Comparison of ENCODE assay signal across 1 cellular context in the genomic region with DNA sequence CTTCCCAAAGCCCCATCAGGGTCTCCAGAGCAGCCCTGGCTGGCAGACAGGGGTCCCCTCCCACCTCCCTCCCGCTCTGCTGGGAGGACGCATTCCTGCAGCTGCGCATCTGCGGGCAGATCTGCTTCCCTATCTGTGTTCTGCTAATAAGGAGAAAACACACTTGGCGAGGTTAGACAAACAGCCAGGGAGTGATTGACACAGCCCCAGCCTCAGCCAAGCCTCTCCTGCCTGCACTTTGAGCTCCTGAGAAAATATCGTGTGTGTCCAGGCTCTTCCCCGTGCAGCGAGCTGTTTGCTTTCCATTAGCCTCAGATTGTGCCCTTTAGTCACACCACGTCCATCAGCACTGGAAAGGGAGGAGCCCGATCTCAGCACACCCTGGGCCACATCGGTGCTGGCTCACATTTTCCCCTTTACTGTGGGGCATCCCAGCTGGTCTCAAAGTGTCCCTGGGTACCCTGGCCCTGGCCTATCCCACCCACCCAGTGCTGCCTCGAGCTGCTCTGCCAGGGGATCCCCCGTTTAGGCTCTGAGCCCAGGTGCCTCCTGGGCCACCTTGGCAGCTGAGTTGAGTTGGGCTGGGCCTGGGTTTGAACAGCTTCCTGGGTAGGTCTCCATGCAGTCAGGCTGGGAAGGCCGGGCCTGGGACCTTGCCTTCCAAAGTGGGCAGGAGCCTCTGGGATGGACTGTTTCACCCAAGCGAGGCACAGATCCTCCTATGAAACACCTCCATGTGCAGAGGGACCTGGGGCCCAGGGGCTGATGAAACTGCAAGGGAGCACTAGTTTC.
TF ChIP-seq lines count a peak whose summit lies in the region.

No MANE protein-coding gene starts in this region.

TF ChIP-seq in HepG2, 621 proteins besides CTCF, POLR2A, EP300 and RAD21 (continued from another document and continues in another):
- TF ChIP-seq, protein P1, sequence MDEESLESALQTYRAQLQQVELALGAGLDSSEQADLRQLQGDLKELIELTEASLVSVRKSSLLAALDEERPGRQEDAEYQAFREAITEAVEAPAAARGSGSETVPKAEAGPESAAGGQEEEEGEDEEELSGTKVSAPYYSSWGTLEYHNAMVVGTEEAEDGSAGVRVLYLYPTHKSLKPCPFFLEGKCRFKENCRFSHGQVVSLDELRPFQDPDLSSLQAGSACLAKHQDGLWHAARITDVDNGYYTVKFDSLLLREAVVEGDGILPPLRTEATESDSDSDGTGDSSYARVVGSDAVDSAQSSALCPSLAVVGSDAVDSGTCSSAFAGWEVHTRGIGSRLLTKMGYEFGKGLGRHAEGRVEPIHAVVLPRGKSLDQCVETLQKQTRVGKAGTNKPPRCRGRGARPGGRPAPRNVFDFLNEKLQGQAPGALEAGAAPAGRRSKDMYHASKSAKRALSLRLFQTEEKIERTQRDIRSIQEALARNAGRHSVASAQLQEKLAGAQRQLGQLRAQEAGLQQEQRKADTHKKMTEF (CRISPR knock-in tag; IDR thresholded peaks at IDR 0.05) = peak; percentile 56; the same call in 1 of the 2 replicates
- TF ChIP-seq AGO1 (IDR thresholded peaks at IDR 0.05; ENCODE audit: low read depth, low read length, poor library complexity, severe bottlenecking) = no peak
- peak; percentile 96 for TF ChIP-seq ZNF317 (CRISPR knock-in tag; IDR thresholded peaks at IDR 0.05)
- no peak for TF ChIP-seq ZFAT (CRISPR knock-in tag; conservative IDR thresholded peaks at IDR 0.05)
- no peak for TF ChIP-seq CHD4 (IDR thresholded peaks at IDR 0.05; ENCODE audit: borderline replicate concordance, low read length)
- TF ChIP-seq MTA3 (CRISPR knock-in tag; IDR thresholded peaks at IDR 0.05) = no peak
- 0 out of 2 replicates have a peak, but pooled peaks have one; percentile 41 for TF ChIP-seq HHEX (CRISPR knock-in tag; IDR thresholded peaks at IDR 0.05)
- TF ChIP-seq ZIK1 (CRISPR knock-in tag; IDR thresholded peaks at IDR 0.05; ENCODE audit: borderline replicate concordance, low read depth) = no peak
- TF ChIP-seq, protein P2, sequence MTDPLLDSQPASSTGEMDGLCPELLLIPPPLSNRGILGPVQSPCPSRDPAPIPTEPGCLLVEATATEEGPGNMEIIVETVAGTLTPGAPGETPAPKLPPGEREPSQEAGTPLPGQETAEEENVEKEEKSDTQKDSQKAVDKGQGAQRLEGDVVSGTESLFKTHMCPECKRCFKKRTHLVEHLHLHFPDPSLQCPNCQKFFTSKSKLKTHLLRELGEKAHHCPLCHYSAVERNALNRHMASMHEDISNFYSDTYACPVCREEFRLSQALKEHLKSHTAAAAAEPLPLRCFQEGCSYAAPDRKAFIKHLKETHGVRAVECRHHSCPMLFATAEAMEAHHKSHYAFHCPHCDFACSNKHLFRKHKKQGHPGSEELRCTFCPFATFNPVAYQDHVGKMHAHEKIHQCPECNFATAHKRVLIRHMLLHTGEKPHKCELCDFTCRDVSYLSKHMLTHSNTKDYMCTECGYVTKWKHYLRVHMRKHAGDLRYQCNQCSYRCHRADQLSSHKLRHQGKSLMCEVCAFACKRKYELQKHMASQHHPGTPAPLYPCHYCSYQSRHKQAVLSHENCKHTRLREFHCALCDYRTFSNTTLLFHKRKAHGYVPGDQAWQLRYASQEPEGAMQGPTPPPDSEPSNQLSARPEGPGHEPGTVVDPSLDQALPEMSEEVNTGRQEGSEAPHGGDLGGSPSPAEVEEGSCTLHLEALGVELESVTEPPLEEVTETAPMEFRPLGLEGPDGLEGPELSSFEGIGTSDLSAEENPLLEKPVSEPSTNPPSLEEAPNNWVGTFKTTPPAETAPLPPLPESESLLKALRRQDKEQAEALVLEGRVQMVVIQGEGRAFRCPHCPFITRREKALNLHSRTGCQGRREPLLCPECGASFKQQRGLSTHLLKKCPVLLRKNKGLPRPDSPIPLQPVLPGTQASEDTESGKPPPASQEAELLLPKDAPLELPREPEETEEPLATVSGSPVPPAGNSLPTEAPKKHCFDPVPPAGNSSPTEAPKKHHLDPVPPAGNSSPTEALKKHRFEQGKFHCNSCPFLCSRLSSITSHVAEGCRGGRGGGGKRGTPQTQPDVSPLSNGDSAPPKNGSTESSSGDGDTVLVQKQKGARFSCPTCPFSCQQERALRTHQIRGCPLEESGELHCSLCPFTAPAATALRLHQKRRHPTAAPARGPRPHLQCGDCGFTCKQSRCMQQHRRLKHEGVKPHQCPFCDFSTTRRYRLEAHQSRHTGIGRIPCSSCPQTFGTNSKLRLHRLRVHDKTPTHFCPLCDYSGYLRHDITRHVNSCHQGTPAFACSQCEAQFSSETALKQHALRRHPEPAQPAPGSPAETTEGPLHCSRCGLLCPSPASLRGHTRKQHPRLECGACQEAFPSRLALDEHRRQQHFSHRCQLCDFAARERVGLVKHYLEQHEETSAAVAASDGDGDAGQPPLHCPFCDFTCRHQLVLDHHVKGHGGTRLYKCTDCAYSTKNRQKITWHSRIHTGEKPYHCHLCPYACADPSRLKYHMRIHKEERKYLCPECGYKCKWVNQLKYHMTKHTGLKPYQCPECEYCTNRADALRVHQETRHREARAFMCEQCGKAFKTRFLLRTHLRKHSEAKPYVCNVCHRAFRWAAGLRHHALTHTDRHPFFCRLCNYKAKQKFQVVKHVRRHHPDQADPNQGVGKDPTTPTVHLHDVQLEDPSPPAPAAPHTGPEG (CRISPR knock-in tag; IDR thresholded peaks at IDR 0.05) = no peak
- 0 out of 2 replicates have a peak, but pooled peaks have one; percentile 25 for TF ChIP-seq KMT2A (CRISPR knock-in tag; IDR thresholded peaks at IDR 0.05)
- peak; percentile 36; the same call in 1 of the 2 replicates for TF ChIP-seq CREM (IDR thresholded peaks at IDR 0.05)
- TF ChIP-seq CREM (CRISPR knock-in tag; IDR thresholded peaks at IDR 0.05) = no peak
- no peak for TF ChIP-seq HNRNPK (IDR thresholded peaks at IDR 0.05; ENCODE audit: low read depth, low read length, poor library complexity, severe bottlenecking)
- no peak for TF ChIP-seq PRMT3 (CRISPR knock-in tag; IDR thresholded peaks at IDR 0.05; ENCODE audit: borderline replicate concordance, low read depth)
- TF ChIP-seq JUND (CRISPR knock-in tag; IDR thresholded peaks at IDR 0.05) = no peak
- no peak for TF ChIP-seq SMAD9 (CRISPR knock-in tag; IDR thresholded peaks at IDR 0.05)
- no peak for TF ChIP-seq NR2F2 (IDR thresholded peaks at IDR 0.05; ENCODE audit: borderline replicate concordance, low read depth)
- TF ChIP-seq, protein P3, sequence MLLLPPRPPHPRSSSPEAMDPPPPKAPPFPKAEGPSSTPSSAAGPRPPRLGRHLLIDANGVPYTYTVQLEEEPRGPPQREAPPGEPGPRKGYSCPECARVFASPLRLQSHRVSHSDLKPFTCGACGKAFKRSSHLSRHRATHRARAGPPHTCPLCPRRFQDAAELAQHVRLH (CRISPR knock-in tag; IDR thresholded peaks at IDR 0.05; ENCODE audit: borderline replicate concordance, low read depth) = no peak; the same call in 1 of the 2 replicates
- TF ChIP-seq, protein P4, sequence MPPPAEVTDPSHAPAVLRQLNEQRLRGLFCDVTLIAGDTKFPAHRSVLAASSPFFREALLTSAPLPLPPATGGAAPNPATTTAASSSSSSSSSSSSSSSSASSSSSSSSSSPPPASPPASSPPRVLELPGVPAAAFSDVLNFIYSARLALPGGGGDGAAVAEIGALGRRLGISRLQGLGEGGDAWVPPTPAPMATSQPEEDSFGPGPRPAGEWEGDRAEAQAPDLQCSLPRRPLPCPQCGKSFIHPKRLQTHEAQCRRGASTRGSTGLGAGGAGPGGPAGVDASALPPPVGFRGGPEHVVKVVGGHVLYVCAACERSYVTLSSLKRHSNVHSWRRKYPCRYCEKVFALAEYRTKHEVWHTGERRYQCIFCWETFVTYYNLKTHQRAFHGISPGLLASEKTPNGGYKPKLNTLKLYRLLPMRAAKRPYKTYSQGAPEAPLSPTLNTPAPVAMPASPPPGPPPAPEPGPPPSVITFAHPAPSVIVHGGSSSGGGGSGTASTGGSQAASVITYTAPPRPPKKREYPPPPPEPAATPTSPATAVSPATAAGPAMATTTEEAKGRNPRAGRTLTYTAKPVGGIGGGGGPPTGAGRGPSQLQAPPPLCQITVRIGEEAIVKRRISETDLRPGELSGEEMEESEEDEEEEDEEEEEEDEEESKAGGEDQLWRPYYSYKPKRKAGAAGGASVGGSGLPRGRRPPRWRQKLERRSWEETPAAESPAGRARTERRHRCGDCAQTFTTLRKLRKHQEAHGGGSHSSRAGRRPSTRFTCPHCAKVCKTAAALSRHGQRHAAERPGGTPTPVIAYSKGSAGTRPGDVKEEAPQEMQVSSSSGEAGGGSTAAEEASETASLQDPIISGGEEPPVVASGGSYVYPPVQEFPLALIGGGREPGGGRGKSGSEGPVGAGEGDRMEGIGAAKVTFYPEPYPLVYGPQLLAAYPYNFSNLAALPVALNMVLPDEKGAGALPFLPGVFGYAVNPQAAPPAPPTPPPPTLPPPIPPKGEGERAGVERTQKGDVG (CRISPR knock-in tag; IDR thresholded peaks at IDR 0.05; ENCODE audit: borderline replicate concordance) = no peak
- TF ChIP-seq KLF6 (CRISPR knock-in tag; IDR thresholded peaks at IDR 0.05) = no peak
- TF ChIP-seq, protein P5, sequence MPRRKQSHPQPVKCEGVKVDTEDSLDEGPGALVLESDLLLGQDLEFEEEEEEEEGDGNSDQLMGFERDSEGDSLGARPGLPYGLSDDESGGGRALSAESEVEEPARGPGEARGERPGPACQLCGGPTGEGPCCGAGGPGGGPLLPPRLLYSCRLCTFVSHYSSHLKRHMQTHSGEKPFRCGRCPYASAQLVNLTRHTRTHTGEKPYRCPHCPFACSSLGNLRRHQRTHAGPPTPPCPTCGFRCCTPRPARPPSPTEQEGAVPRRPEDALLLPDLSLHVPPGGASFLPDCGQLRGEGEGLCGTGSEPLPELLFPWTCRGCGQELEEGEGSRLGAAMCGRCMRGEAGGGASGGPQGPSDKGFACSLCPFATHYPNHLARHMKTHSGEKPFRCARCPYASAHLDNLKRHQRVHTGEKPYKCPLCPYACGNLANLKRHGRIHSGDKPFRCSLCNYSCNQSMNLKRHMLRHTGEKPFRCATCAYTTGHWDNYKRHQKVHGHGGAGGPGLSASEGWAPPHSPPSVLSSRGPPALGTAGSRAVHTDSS (CRISPR knock-in tag; conservative IDR thresholded peaks at IDR 0.05) = no peak
- TF ChIP-seq, protein P6, sequence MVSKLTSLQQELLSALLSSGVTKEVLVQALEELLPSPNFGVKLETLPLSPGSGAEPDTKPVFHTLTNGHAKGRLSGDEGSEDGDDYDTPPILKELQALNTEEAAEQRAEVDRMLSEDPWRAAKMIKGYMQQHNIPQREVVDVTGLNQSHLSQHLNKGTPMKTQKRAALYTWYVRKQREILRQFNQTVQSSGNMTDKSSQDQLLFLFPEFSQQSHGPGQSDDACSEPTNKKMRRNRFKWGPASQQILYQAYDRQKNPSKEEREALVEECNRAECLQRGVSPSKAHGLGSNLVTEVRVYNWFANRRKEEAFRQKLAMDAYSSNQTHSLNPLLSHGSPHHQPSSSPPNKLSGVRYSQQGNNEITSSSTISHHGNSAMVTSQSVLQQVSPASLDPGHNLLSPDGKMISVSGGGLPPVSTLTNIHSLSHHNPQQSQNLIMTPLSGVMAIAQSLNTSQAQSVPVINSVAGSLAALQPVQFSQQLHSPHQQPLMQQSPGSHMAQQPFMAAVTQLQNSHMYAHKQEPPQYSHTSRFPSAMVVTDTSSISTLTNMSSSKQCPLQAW (CRISPR knock-in tag; IDR thresholded peaks at IDR 0.05) = 0 out of 2 replicates have a peak, but pooled peaks have one; percentile 48
- TF ChIP-seq SKI (IDR thresholded peaks at IDR 0.05; ENCODE audit: partially characterized antibody) = no peak
- TF ChIP-seq, protein P7, sequence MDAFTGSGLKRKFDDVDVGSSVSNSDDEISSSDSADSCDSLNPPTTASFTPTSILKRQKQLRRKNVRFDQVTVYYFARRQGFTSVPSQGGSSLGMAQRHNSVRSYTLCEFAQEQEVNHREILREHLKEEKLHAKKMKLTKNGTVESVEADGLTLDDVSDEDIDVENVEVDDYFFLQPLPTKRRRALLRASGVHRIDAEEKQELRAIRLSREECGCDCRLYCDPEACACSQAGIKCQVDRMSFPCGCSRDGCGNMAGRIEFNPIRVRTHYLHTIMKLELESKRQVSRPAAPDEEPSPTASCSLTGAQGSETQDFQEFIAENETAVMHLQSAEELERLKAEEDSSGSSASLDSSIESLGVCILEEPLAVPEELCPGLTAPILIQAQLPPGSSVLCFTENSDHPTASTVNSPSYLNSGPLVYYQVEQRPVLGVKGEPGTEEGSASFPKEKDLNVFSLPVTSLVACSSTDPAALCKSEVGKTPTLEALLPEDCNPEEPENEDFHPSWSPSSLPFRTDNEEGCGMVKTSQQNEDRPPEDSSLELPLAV (CRISPR knock-in tag; conservative IDR thresholded peaks at IDR 0.05; ENCODE audit: low read depth) = no peak
- TF ChIP-seq, protein P8, sequence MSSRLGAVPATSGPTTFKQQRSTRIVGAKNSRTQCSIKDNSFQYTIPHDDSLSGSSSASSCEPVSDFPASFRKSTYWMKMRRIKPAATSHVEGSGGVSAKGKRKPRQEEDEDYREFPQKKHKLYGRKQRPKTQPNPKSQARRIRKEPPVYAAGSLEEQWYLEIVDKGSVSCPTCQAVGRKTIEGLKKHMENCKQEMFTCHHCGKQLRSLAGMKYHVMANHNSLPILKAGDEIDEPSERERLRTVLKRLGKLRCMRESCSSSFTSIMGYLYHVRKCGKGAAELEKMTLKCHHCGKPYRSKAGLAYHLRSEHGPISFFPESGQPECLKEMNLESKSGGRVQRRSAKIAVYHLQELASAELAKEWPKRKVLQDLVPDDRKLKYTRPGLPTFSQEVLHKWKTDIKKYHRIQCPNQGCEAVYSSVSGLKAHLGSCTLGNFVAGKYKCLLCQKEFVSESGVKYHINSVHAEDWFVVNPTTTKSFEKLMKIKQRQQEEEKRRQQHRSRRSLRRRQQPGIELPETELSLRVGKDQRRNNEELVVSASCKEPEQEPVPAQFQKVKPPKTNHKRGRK (CRISPR knock-in tag; IDR thresholded peaks at IDR 0.05) = no peak
- no peak for TF ChIP-seq ZFP82 (CRISPR knock-in tag; IDR thresholded peaks at IDR 0.05; ENCODE audit: borderline replicate concordance)
- TF ChIP-seq ZNF776 (CRISPR knock-in tag; IDR thresholded peaks at IDR 0.05) = no peak
- no peak for TF ChIP-seq ZNF777 (CRISPR knock-in tag; IDR thresholded peaks at IDR 0.05)
- no peak; the same call in 1 of the 2 replicates for TF ChIP-seq SOX5 (CRISPR knock-in tag; IDR thresholded peaks at IDR 0.05; ENCODE audit: borderline replicate concordance)
- no peak for TF ChIP-seq CREB1 (IDR thresholded peaks at IDR 0.05)
- no peak for TF ChIP-seq CREB1 (CRISPR knock-in tag; IDR thresholded peaks at IDR 0.05)
- TF ChIP-seq ATAD3A (CRISPR knock-in tag; IDR thresholded peaks at IDR 0.05) = no peak
- TF ChIP-seq, protein P9, sequence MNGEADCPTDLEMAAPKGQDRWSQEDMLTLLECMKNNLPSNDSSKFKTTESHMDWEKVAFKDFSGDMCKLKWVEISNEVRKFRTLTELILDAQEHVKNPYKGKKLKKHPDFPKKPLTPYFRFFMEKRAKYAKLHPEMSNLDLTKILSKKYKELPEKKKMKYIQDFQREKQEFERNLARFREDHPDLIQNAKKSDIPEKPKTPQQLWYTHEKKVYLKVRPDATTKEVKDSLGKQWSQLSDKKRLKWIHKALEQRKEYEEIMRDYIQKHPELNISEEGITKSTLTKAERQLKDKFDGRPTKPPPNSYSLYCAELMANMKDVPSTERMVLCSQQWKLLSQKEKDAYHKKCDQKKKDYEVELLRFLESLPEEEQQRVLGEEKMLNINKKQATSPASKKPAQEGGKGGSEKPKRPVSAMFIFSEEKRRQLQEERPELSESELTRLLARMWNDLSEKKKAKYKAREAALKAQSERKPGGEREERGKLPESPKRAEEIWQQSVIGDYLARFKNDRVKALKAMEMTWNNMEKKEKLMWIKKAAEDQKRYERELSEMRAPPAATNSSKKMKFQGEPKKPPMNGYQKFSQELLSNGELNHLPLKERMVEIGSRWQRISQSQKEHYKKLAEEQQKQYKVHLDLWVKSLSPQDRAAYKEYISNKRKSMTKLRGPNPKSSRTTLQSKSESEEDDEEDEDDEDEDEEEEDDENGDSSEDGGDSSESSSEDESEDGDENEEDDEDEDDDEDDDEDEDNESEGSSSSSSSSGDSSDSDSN (CRISPR knock-in tag; IDR thresholded peaks at IDR 0.05) = no peak
